2 cellular contexts compared by ENCODE assay signal in the genomic region with DNA sequence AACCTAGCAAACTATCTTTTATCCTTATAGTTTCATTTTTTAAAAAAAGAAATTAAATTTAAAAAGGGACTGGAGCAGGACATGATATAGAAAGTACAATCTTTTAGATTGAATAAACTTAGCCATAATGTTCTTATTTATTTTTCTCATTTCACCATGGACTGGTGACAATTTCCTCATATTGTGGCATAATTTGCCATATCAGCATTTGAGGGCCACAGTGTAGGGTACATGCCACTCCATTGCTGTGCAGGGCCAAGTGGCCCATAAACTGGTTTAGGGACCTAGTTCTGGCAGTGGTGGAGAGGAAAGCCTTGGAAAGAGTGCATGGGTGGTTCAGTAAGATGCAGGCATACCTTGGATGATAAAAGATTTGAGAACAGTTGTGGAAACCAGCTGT.
TF ChIP-seq lines count a peak whose summit lies in the region.

No MANE protein-coding gene starts in this region.

TF ChIP-seq in IMR-90, 13 proteins besides CTCF, POLR2A, EP300 and RAD21:
- peak; percentile 88 for TF ChIP-seq MAFK (IDR thresholded peaks at IDR 0.05; ENCODE audit: low read depth, low read length)
- no peak for TF ChIP-seq CEBPB (IDR thresholded peaks at IDR 0.05; ENCODE audit: low read depth, low read length)
- TF ChIP-seq USF2 (IDR thresholded peaks at IDR 0.05; ENCODE audit: low read depth, low read length): no peak
- no peak for TF ChIP-seq NFE2L2 (IDR thresholded peaks at IDR 0.05; ENCODE audit: low read depth, low read length)
TF ChIP-seq in IMR-90: peak in this region for 1.

TF ChIP-seq in K562, 482 proteins besides CTCF, POLR2A, EP300 and RAD21:
- TF ChIP-seq C11orf30 (IDR thresholded peaks at IDR 0.05; ENCODE audit: low read depth) (peak; percentile 23; the same call in 1 of the 2 replicates), FOXM1 (IDR thresholded peaks at IDR 0.05; ENCODE audit: low read depth) (no peak), FOXM1 (CRISPR knock-in tag; IDR thresholded peaks at IDR 0.05; ENCODE audit: low read depth) (no peak), MAFK (IDR thresholded peaks at IDR 0.05; ENCODE audit: low read length) (0 out of 2 replicates have a peak, but pooled peaks have one; percentile 24), NFIC (IDR thresholded peaks at IDR 0.05) (no peak), MAFF (IDR thresholded peaks at IDR 0.05; ENCODE audit: low read length) (peak; percentile 43), ZNF316 (IDR thresholded peaks at IDR 0.05) (peak; percentile 55), MAFG (tag; conservative IDR thresholded peaks at IDR 0.05) (peak; percentile 30; the same call in 1 of the 2 replicates), ZNF212 (CRISPR knock-in tag; IDR thresholded peaks at IDR 0.05) (no peak)
TF ChIP-seq in K562: peak in this region for 5.
